Comparison of ENCODE assay signal across 23 cellular contexts in genomic region chr13:91101436-91101835, GRCh38.
DNase-seq lines count a peak whose midpoint lies in the region; ATAC-seq, FAIRE-seq and TF ChIP-seq lines count a peak whose summit lies in the region.
"Had no signal": no experiment of that assay in that cellular context is flagged by ENCODE, and none has a peak within 500 bp of the region (broad histone marks: within the 10 kb centered on the region; RNA-seq: fewer than 3 reads in every experiment).

No MANE protein-coding gene starts in this region.

- no peak overlapping the region for H3K9ac ChIP-seq in K562 (ENCODE audit: insufficient read depth in 1 of 2, low read depth in 2 of 2, low read length in 2 of 2)
- H3K9ac ChIP-seq: BLaER1 treated with 17β-estradiol and CSF1 and Interleukin-3, amounts not matched to agents 10 nM and 100 nM had no signal

- H3K27ac ChIP-seq in K562 (ENCODE audit: extremely low read depth, low read depth, low read length) (no peak overlapping the region), foreskin keratinocyte (no peak overlapping the region), substantia nigra (ENCODE audit: low read depth, low read length, poor library complexity, severe bottlenecking) (no peak overlapping the region)
- H3K27ac ChIP-seq: BLaER1 treated with 17β-estradiol and CSF1 and Interleukin-3, amounts not matched to agents 10 nM and 100 nM; SJSA1 had no signal

- WGBS in K562 (ENCODE audit: insufficient coverage, low coverage, missing lambda C conversion rate) = 1% methylated on average over 2 of the region's 2 CpGs

- H3K9me3 Mint-ChIP-seq in mesothelial cell of epicardium (peaks cover 23% of the 10 kb centered on the region), osteocyte (ENCODE audit: unreplicated experiment) (peaks cover 5% of the 10 kb centered on the region)
- H3K9me3 Mint-ChIP-seq in activated CD4-positive, alpha-beta memory T cell treated with anti-CD3 and anti-CD28 coated beads, Interleukin-2, amount 10 ng/mL, durations not matched to agents 7 days and 5 days = peaks cover 2% of the 10 kb centered on the region

- ATAC-seq in K562 (no peak), HG02642 (IDR thresholded peaks at IDR 0.05; ENCODE audit: poor library complexity, unreplicated experiment) (no peak), foreskin keratinocyte (no peak)
- ATAC-seq: HCT116 had no signal

- H3K27me3 ChIP-seq in K562 (ENCODE audit: control insufficient read depth in 2 of 2, insufficient read depth in 2 of 2, low read length in 2 of 2) = no peaks in the 10 kb centered on the region
- no peaks in the 10 kb centered on the region for H3K27me3 ChIP-seq in foreskin keratinocyte
- H3K27me3 ChIP-seq: BLaER1 treated with 17β-estradiol and CSF1 and Interleukin-3, amounts not matched to agents 10 nM and 100 nM; SJSA1 had no signal

- peaks cover 3% of the 10 kb centered on the region; the same call in 1 of the 2 replicates for H3K9me3 ChIP-seq in K562 (replicated peaks; ENCODE audit: control insufficient read depth, insufficient read depth, low read depth, low read length)
- H3K9me3 ChIP-seq: BLaER1 treated with 17β-estradiol and CSF1 and Interleukin-3, amounts not matched to agents 10 nM and 100 nM; SJSA1 had no signal

- H3K36me3 ChIP-seq in K562 (ENCODE audit: control insufficient read depth, insufficient read depth, low read length) = no peaks in the 10 kb centered on the region
- H3K36me3 ChIP-seq: BLaER1 treated with 17β-estradiol and CSF1 and Interleukin-3, amounts not matched to agents 10 nM and 100 nM; SJSA1 had no signal

- no peak overlapping the region for H3K4me3 ChIP-seq in K562
- H3K4me3 ChIP-seq: BLaER1 treated with 17β-estradiol and CSF1 and Interleukin-3, amounts not matched to agents 10 nM and 100 nM; SJSA1 had no signal

- no peaks in the 10 kb centered on the region for H4K20me1 ChIP-seq in K562 (replicated peaks; ENCODE audit: control insufficient read depth, insufficient read depth, low read length)
- H4K20me1 ChIP-seq: BLaER1 treated with 17β-estradiol and CSF1 and Interleukin-3, amounts not matched to agents 10 nM and 100 nM had no signal

- no peaks in the 10 kb centered on the region for H3K36me3 Mint-ChIP-seq in mesothelial cell of epicardium
- no peaks in the 10 kb centered on the region for H3K36me3 Mint-ChIP-seq in osteocyte (ENCODE audit: unreplicated experiment)
- no peaks in the 10 kb centered on the region for H3K36me3 Mint-ChIP-seq in activated CD4-positive, alpha-beta memory T cell treated with anti-CD3 and anti-CD28 coated beads, Interleukin-2, amount 10 ng/mL, durations not matched to agents 7 days and 5 days (ENCODE audit: low read depth)
- H3K36me3 Mint-ChIP-seq: CD4-positive, alpha-beta memory T cell had no signal

- H3K79me2 ChIP-seq in K562 (ENCODE audit: control insufficient read depth, insufficient read depth, low read length) = no peaks in the 10 kb centered on the region

- H3K4me2 ChIP-seq in K562 (ENCODE audit: insufficient read depth, low read length) = no peak overlapping the region
- H3K4me2 ChIP-seq: BLaER1 treated with 17β-estradiol and CSF1 and Interleukin-3, amounts not matched to agents 10 nM and 100 nM had no signal

- no peak for TF ChIP-seq RAD21 in K562 (CRISPR knock-in tag; conservative IDR thresholded peaks at IDR 0.05 in 1 of 2, IDR thresholded peaks at IDR 0.05 in 1 of 2)

- H3K9me1 ChIP-seq in K562 (ENCODE audit: control insufficient read depth, insufficient read depth, low read length) = no peaks in the 10 kb centered on the region

- no peak for TF ChIP-seq CTCF in K562 (IDR thresholded peaks at IDR 0.05 in 2 of 3, conservative IDR thresholded peaks at IDR 0.05 in 1 of 3; ENCODE audit: insufficient read depth in 2 of 3, low read depth in 1 of 3, low read length in 3 of 3)
- TF ChIP-seq CTCF in mesothelial cell of epicardium (IDR thresholded peaks at IDR 0.05; ENCODE audit: unreplicated experiment) = no peak
- no peak for TF ChIP-seq CTCF in osteocyte (IDR thresholded peaks at IDR 0.05)
- no peak for TF ChIP-seq CTCF in foreskin keratinocyte (conservative IDR thresholded peaks at IDR 0.05)

- in situ Hi-C loops in K562 (cut with MboI) = no loop called here

- H3K27ac Mint-ChIP-seq in mesothelial cell of epicardium (peak overlapping the region; percentile 49), osteocyte (ENCODE audit: unreplicated experiment) (peak overlapping the region; percentile 12)
- no peak overlapping the region for H3K27ac Mint-ChIP-seq in activated CD4-positive, alpha-beta memory T cell treated with anti-CD3 and anti-CD28 coated beads, Interleukin-2, amount 10 ng/mL, durations not matched to agents 7 days and 5 days
- H3K27ac Mint-ChIP-seq: CD4-positive, alpha-beta memory T cell had no signal

- CTCF ChIA-PET in K562 (lab: Yijun Ruan, JAX; ENCODE audit: low intra/inter-chr PET ratio) = no interaction called here
- CTCF ChIA-PET in activated CD4-positive, alpha-beta memory T cell treated with anti-CD3 and anti-CD28 coated beads, Interleukin-2, amount 10 ng/mL, durations not matched to agents 7 days and 5 days (lab: Charles Lee) = no interaction called here

- no peak for FAIRE-seq in K562 (lab: Jason Lieb, UNC)
- FAIRE-seq: H1 had no signal

- intact Hi-C loops in K562 (cut with micrococcal nuclease) = no loop called here

- BruUV-seq in K562 (replicated peaks; lab: Mats Ljungman, UMichigan) = no TSS peak

- no peak overlapping the region for H2AFZ ChIP-seq in K562 (ENCODE audit: low read depth, low read length)

- peak; percentile 6 for DNase-seq in H4 (ENCODE audit: low spot score)
- no peak for DNase-seq in K562 (ENCODE audit: extremely low read depth in 1 of 4, low spot score in 3 of 4)
- no peak for DNase-seq in mesothelial cell of epicardium (ENCODE audit: low spot score in 2 of 2, unreplicated experiment in 2 of 2)
- DNase-seq in osteocyte (ENCODE audit: extremely low spot score, unreplicated experiment) = no peak
- no peak for DNase-seq in foreskin keratinocyte
- no peak for DNase-seq in substantia nigra (lab: John Stamatoyannopoulos, UW)
- DNase-seq in activated CD4-positive, alpha-beta memory T cell treated with anti-CD3 and anti-CD28 coated beads, Interleukin-2, amount 10 ng/mL, durations not matched to agents 7 days and 5 days = no peak
- DNase-seq: Caco-2; CD4-positive, alpha-beta memory T cell; Kasumi-1; MV-4-11; NCI-H1105; NCI-H1436 treated with DMSO at 0.1 percent for 48 hours; NCI-H1930; NCI-H2227 treated with DMSO at 0.1 percent for 48 hours; NCI-H526 treated with DMSO at 0.1 percent for 48 hours; Right ventricle myocardium superior; RPMI8226 had no signal

- TF ChIP-seq EP300 in K562 (IDR thresholded peaks at IDR 0.05; ENCODE audit: low read length) = no peak

- H3K4me3 Mint-ChIP-seq in mesothelial cell of epicardium (no peak overlapping the region), osteocyte (ENCODE audit: unreplicated experiment) (no peak overlapping the region)
- no peak overlapping the region for H3K4me3 Mint-ChIP-seq in activated CD4-positive, alpha-beta memory T cell treated with anti-CD3 and anti-CD28 coated beads, Interleukin-2, amount 10 ng/mL, durations not matched to agents 7 days and 5 days
- H3K4me3 Mint-ChIP-seq: CD4-positive, alpha-beta memory T cell had no signal

- no peak for TF ChIP-seq POLR2A in K562 (conservative IDR thresholded peaks at IDR 0.05)

- POLR2A ChIA-PET in K562 (lab: Yijun Ruan, JAX) = no interaction called here
- POLR2A ChIA-PET in activated CD4-positive, alpha-beta memory T cell treated with anti-CD3 and anti-CD28 coated beads, Interleukin-2, amount 10 ng/mL, durations not matched to agents 7 days and 5 days (lab: Charles Lee) = no interaction called here

- H3K4me1 Mint-ChIP-seq in mesothelial cell of epicardium (peaks cover 8% of the 10 kb centered on the region), osteocyte (ENCODE audit: unreplicated experiment) (peaks cover 14% of the 10 kb centered on the region)
- no peaks in the 10 kb centered on the region for H3K4me1 Mint-ChIP-seq in activated CD4-positive, alpha-beta memory T cell treated with anti-CD3 and anti-CD28 coated beads, Interleukin-2, amount 10 ng/mL, durations not matched to agents 7 days and 5 days
- H3K4me1 Mint-ChIP-seq: CD4-positive, alpha-beta memory T cell had no signal

- H3K4me1 ChIP-seq in K562 (replicated peaks in 1 of 2; ENCODE audit: control insufficient read depth in 2 of 2, insufficient read depth in 2 of 2, low read length in 2 of 2) (no peaks in the 10 kb centered on the region), foreskin keratinocyte (no peaks in the 10 kb centered on the region)
- H3K4me1 ChIP-seq: BLaER1 treated with 17β-estradiol and CSF1 and Interleukin-3, amounts not matched to agents 10 nM and 100 nM; Caco-2; SJSA1 had no signal

- H3K27me3 Mint-ChIP-seq in mesothelial cell of epicardium (ENCODE audit: low read depth) (no peaks in the 10 kb centered on the region), osteocyte (ENCODE audit: unreplicated experiment) (peaks cover 32% of the 10 kb centered on the region)
- peaks cover 2% of the 10 kb centered on the region for H3K27me3 Mint-ChIP-seq in activated CD4-positive, alpha-beta memory T cell treated with anti-CD3 and anti-CD28 coated beads, Interleukin-2, amount 10 ng/mL, durations not matched to agents 7 days and 5 days
- H3K27me3 Mint-ChIP-seq: CD4-positive, alpha-beta memory T cell had no signal

TF ChIP-seq in K562, 482 proteins besides CTCF, POLR2A, EP300 and RAD21:
- TF ChIP-seq ZNF3 (CRISPR knock-in tag; IDR thresholded peaks at IDR 0.05) (0 out of 2 replicates have a peak, but pooled peaks have one; percentile 25), SMARCC2 (IDR thresholded peaks at IDR 0.05; ENCODE audit: low read depth) (no peak), ILF3 (IDR thresholded peaks at IDR 0.05; ENCODE audit: borderline replicate concordance) (no peak), SRSF1 (IDR thresholded peaks at IDR 0.05; ENCODE audit: low read depth, low read length) (no peak)
- TF ChIP-seq, protein P1, sequence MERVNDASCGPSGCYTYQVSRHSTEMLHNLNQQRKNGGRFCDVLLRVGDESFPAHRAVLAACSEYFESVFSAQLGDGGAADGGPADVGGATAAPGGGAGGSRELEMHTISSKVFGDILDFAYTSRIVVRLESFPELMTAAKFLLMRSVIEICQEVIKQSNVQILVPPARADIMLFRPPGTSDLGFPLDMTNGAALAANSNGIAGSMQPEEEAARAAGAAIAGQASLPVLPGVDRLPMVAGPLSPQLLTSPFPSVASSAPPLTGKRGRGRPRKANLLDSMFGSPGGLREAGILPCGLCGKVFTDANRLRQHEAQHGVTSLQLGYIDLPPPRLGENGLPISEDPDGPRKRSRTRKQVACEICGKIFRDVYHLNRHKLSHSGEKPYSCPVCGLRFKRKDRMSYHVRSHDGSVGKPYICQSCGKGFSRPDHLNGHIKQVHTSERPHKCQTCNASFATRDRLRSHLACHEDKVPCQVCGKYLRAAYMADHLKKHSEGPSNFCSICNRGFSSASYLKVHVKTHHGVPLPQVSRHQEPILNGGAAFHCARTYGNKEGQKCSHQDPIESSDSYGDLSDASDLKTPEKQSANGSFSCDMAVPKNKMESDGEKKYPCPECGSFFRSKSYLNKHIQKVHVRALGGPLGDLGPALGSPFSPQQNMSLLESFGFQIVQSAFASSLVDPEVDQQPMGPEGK (CRISPR knock-in tag; IDR thresholded peaks at IDR 0.05; ENCODE audit: borderline replicate concordance) = no peak
